Comparison of ENCODE assay signal across 1 cellular context in genomic region chr10:114402233-114402632, GRCh38.
TF ChIP-seq lines count a peak whose summit lies in the region.

No MANE protein-coding gene starts in this region.

TF ChIP-seq in WTC11, 78 proteins besides CTCF, POLR2A, EP300 and RAD21 (continued from another document):
- TF ChIP-seq ARID4B (CRISPR knock-in tag; IDR thresholded peaks at IDR 0.05; ENCODE audit: borderline replicate concordance) (no peak), AFF4 (CRISPR knock-in tag; IDR thresholded peaks at IDR 0.05; ENCODE audit: borderline replicate concordance) (no peak), ELF4 (CRISPR knock-in tag; IDR thresholded peaks at IDR 0.05; ENCODE audit: low read depth) (no peak), E2F1 (CRISPR knock-in tag; IDR thresholded peaks at IDR 0.05) (no peak), SOX15 (CRISPR knock-in tag; IDR thresholded peaks at IDR 0.05) (no peak), OVOL2 (CRISPR knock-in tag; IDR thresholded peaks at IDR 0.05; ENCODE audit: borderline replicate concordance) (no peak), ZNF317 (CRISPR knock-in tag; IDR thresholded peaks at IDR 0.05; ENCODE audit: borderline replicate concordance, low read depth) (no peak), SP1 (CRISPR knock-in tag; conservative IDR thresholded peaks at IDR 0.05) (no peak), ZNF416 (CRISPR knock-in tag; IDR thresholded peaks at IDR 0.05) (no peak), ZMAT4 (CRISPR knock-in tag; IDR thresholded peaks at IDR 0.05) (no peak), ZBTB21 (CRISPR knock-in tag; IDR thresholded peaks at IDR 0.05; ENCODE audit: borderline replicate concordance) (no peak), RORB (CRISPR knock-in tag; IDR thresholded peaks at IDR 0.05) (no peak), MXD4 (CRISPR knock-in tag; IDR thresholded peaks at IDR 0.05; ENCODE audit: borderline replicate concordance) (no peak), FOXJ3 (CRISPR knock-in tag; IDR thresholded peaks at IDR 0.05; ENCODE audit: borderline replicate concordance) (no peak)
